ENCODE assay signal across 8 cellular contexts in the genomic region with DNA sequence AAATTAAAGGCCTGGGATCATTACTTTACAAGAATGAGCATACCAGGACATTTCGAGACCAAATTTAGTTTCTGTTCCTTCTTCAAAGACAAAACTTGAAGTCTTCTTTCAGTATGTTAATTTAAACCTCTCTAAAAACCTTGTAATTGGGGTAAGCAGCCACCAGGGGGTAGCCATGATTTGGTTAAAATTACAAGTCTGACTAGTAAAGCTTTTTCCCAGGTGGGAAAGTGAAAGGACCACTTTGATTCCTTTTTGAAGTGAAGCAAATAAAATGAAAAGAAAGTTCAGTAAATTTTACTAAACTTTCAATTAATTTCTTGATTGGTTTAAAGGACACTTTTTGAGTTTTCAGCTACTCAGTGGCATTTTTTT.
A peak's percentile ranks its signal among the peaks of the same experiment; 100 is the strongest.
DNase-seq lines count a peak whose midpoint lies in the region; ATAC-seq and TF ChIP-seq lines count a peak whose summit lies in the region.

No MANE protein-coding gene starts in this region.

- intact Hi-C loops in stomach (cut with DNase I; ENCODE audit: low total_unique reads), result no loop called here

- H3K27me3 Mint-ChIP-seq in stimulated activated memory B cell treated with anti-CD40 and anti-IgM and Interleukin-4, amounts not matched to agents 10 μg/mL and 1 μg/mL and 100 μg/mL, for 72 hours, result no peaks in the 10 kb centered on the region
- H3K27me3 Mint-ChIP-seq in activated T-cell treated with anti-CD3 and anti-CD28 coated beads, Interleukin-2, amount 50 U/mL, for 4 hours (ENCODE audit: low read depth), result no peaks in the 10 kb centered on the region

- H3K36me3 ChIP-seq in brain microvascular endothelial cell (replicated peaks), result no peaks in the 10 kb centered on the region
- no peaks in the 10 kb centered on the region for H3K36me3 ChIP-seq in stomach

- in situ Hi-C loops in brain microvascular endothelial cell (cut with HindIII; ENCODE audit: low pct_ligation_motif_present, low sequenced_read_pairs), result no loop called here

- DNase-seq in NCI-H1092 treated with DMSO at 0.1 percent for 48 hours (lab: John Stamatoyannopoulos, UW) (peak; percentile 20), NCI-H1092 (lab: John Stamatoyannopoulos, UW) (no peak), brain microvascular endothelial cell (no peak), stomach (no peak)
- no peak for DNase-seq in activated T-cell treated with anti-CD3 and anti-CD28 coated beads, Interleukin-2, amount 50 U/mL, for 4 hours

- peak; percentile 91 for ATAC-seq in GM21447 (IDR thresholded peaks at IDR 0.05; ENCODE audit: unreplicated experiment)
- ATAC-seq in HG03571 (IDR thresholded peaks at IDR 0.05; ENCODE audit: unreplicated experiment), result peak; percentile 73
- peak; percentile 71 for ATAC-seq in stimulated activated memory B cell treated with anti-CD40 and anti-IgM and Interleukin-4, amounts not matched to agents 10 μg/mL and 1 μg/mL and 100 μg/mL, for 72 hours
- ATAC-seq in activated T-cell treated with anti-CD3 and anti-CD28 coated beads, Interleukin-2, amount 50 U/mL, for 4 hours, result no peak

- peaks cover 0 to 26% (median 10%) of the 10 kb centered on the region in 4 donors for H3K4me1 ChIP-seq in stomach

- H3K4me3 Mint-ChIP-seq in stimulated activated memory B cell treated with anti-CD40 and anti-IgM and Interleukin-4, amounts not matched to agents 10 μg/mL and 1 μg/mL and 100 μg/mL, for 72 hours, result no peak overlapping the region
- H3K4me3 Mint-ChIP-seq in activated T-cell treated with anti-CD3 and anti-CD28 coated beads, Interleukin-2, amount 50 U/mL, for 4 hours, result no peak overlapping the region

- H3K4me1 Mint-ChIP-seq in stimulated activated memory B cell treated with anti-CD40 and anti-IgM and Interleukin-4, amounts not matched to agents 10 μg/mL and 1 μg/mL and 100 μg/mL, for 72 hours, result peaks cover 14% of the 10 kb centered on the region
- H3K4me1 Mint-ChIP-seq in activated T-cell treated with anti-CD3 and anti-CD28 coated beads, Interleukin-2, amount 50 U/mL, for 4 hours (ENCODE audit: low read depth), result no peaks in the 10 kb centered on the region

- H3K9me3 Mint-ChIP-seq in stimulated activated memory B cell treated with anti-CD40 and anti-IgM and Interleukin-4, amounts not matched to agents 10 μg/mL and 1 μg/mL and 100 μg/mL, for 72 hours, result no peaks in the 10 kb centered on the region
- H3K9me3 Mint-ChIP-seq in activated T-cell treated with anti-CD3 and anti-CD28 coated beads, Interleukin-2, amount 50 U/mL, for 4 hours, result no peaks in the 10 kb centered on the region

- H3K36me3 Mint-ChIP-seq in stimulated activated memory B cell treated with anti-CD40 and anti-IgM and Interleukin-4, amounts not matched to agents 10 μg/mL and 1 μg/mL and 100 μg/mL, for 72 hours, result no peaks in the 10 kb centered on the region
- H3K36me3 Mint-ChIP-seq in activated T-cell treated with anti-CD3 and anti-CD28 coated beads, Interleukin-2, amount 50 U/mL, for 4 hours (ENCODE audit: insufficient read depth), result no peaks in the 10 kb centered on the region

- WGBS in stomach, 5 donors, result 74 to 94% (median 87%) methylated on average over 1 of the region's 1 CpG

- H3K9me3 ChIP-seq in stomach, result no peaks in the 10 kb centered on the region

- TF ChIP-seq EP300 in stomach (IDR thresholded peaks at IDR 0.05), result no peak

- H3K27me3 ChIP-seq in brain microvascular endothelial cell (replicated peaks) (no peaks in the 10 kb centered on the region), stomach (no peaks in the 10 kb centered on the region)

- no peak overlapping the region for H3K27ac ChIP-seq in brain microvascular endothelial cell
- no peak overlapping the region for H3K27ac ChIP-seq in stomach

- TF ChIP-seq CTCF in brain microvascular endothelial cell (IDR thresholded peaks at IDR 0.05; ENCODE audit: low read depth, low read length, missing control alignments), result peak; percentile 40
- TF ChIP-seq CTCF in stomach (IDR thresholded peaks at IDR 0.05), result peak in 3 of 7 experiments; percentile 9 to 23 (median 14)

- H3K27ac Mint-ChIP-seq in stimulated activated memory B cell treated with anti-CD40 and anti-IgM and Interleukin-4, amounts not matched to agents 10 μg/mL and 1 μg/mL and 100 μg/mL, for 72 hours, result no peak overlapping the region

- H3K4me3 ChIP-seq in brain microvascular endothelial cell (ENCODE audit: low read depth, low read length) (no peak overlapping the region), stomach (no peak overlapping the region)

- TF ChIP-seq POLR2A in stomach (IDR thresholded peaks at IDR 0.05), result no peak

Comparison
In these comparisons a context has a peak if more than half of its experiments do, and no peak if none do; other contexts are left out.
1. ATAC-seq: peak in GM21447 (single experiment), HG03571 (single experiment) and stimulated activated memory B cell treated with anti-CD40 and anti-IgM and Interleukin-4, amounts not matched to agents 10 μg/mL and 1 μg/mL and 100 μg/mL, for 72 hours (single experiment); none in activated T-cell treated with anti-CD3 and anti-CD28 coated beads, Interleukin-2, amount 50 U/mL, for 4 hours (0 of 2).